ENCODE assay signal across 8 cellular contexts in the genomic region with DNA sequence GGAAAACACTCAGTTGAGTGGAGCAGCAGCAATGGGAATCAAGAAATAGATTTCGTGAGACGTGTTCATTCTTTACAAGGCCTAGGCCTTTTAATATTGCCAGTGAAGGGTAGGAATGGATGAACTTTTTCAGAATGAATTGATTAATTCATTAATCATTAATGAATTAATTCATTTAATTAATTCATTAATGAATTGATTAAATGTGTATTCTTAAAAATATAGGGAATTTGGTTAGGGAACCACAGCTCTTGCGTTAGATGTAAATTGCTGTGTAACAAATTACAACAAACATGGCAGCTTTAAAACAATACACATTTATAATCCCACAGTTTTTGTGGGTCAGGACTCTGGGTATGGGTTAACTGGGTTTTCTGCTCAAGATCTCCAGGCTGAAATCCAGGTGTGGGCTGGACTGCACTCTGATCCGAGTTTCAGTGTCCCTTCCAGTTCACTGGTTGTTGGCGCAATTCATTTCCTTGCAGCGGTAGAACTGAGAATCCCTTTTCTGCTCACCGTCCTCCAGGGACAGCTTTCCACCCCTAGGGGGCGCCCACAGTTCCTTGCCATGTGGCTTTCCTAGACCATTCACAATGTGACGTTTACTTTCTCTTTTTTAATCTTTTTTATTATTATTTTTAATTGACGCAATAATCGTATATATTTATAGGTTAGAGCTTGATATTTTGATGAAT. TPM values are rescaled to one million over a fixed set of nuclear protein-coding genes. Genes with fewer than 3 reads are reported as not detected.
A peak's percentile ranks its signal among the peaks of the same experiment; 100 is the strongest.
DNase-seq lines count a peak whose midpoint lies in the region; ATAC-seq and TF ChIP-seq lines count a peak whose summit lies in the region.

No MANE protein-coding gene starts in this region.

- H3K36me3 ChIP-seq in adipocyte (ENCODE audit: control insufficient read depth, insufficient read depth, low read length, severe bottlenecking) (no peaks in the 10 kb centered on the region), spleen (no peaks in the 10 kb centered on the region)

- H3K9me3 ChIP-seq in adipocyte (ENCODE audit: control insufficient read depth, low read length) = no peaks in the 10 kb centered on the region
- H3K9me3 ChIP-seq in spleen = no peaks in the 10 kb centered on the region

- ATAC-seq in GM21367 (IDR thresholded peaks at IDR 0.05; ENCODE audit: unreplicated experiment) = peak; percentile 84

- H3K4me3 ChIP-seq in adipocyte (ENCODE audit: low read length) = no peak overlapping the region
- no peak overlapping the region for H3K4me3 ChIP-seq in spleen

- H3K27ac ChIP-seq in spleen = no peak overlapping the region

- intact Hi-C loops in spleen (cut with DNase I; ENCODE audit: low total_unique reads) = no loop called here

- H3K4me1 ChIP-seq in adipocyte (ENCODE audit: control insufficient read depth, insufficient read depth, low read length) (no peaks in the 10 kb centered on the region), spleen (peaks cover 0 to 5% (median 0%) of the 10 kb centered on the region in 6 donors)

- TF ChIP-seq POLR2A in spleen (IDR thresholded peaks at IDR 0.05) = no peak

- no peak overlapping the region for H3K9ac ChIP-seq in adipocyte (ENCODE audit: low read length)

- DNase-seq in EL = peak; percentile 70
- peak; percentile 75 for DNase-seq in HT1080 (ENCODE audit: low read depth)
- peak; percentile 78 for DNase-seq in SKM-1 treated with dmso at 0.1 percent for 144 hours (lab: John Stamatoyannopoulos, UW; ENCODE audit: unreplicated experiment)
- peak; percentile 82 for DNase-seq in adipocyte (ENCODE audit: low read depth)
- peak; percentile 52 for DNase-seq in hepatic stellate cell (ENCODE audit: low spot score)
- DNase-seq in spleen = peak; percentile 88
- no peak for DNase-seq in cerebellum (ENCODE audit: low spot score)

- 34 to 42% (median 38%) methylated on average over 11 of the region's 11 CpGs for WGBS in spleen, 5 donors

- peaks cover 6% of the 10 kb centered on the region for H3K27me3 ChIP-seq in adipocyte (replicated peaks; ENCODE audit: control insufficient read depth, insufficient read depth, low read length)
- H3K27me3 ChIP-seq in spleen (replicated peaks in 1 of 7) = peaks cover 0 to 10% (median 0%) of the 10 kb centered on the region in 7 donors

- peak; percentile 48 to 90 (median 77) for TF ChIP-seq CTCF in spleen (IDR thresholded peaks at IDR 0.05 in 8 of 11, conservative IDR thresholded peaks at IDR 0.05 in 3 of 11)

RNA-seq across cellular contexts. Expression of gene BCAS1, which starts 32.8 kb away (rescaled TPM):
- 0.06 and 0.07 TPM in 2 replicates for total RNA-seq in HT1080 (2014; rRNA removed; shearing (Covaris generic))
- 0.02 TPM in 1 of 2 replicates, not detected in the other for polyA plus RNA-seq in HT1080 (2015; cell fraction: cytosol; rRNA removed)
- 0.07 TPM in 1 of 2 replicates, not detected in the other for polyA plus RNA-seq in HT1080 (2015; cell fraction: nucleus; rRNA removed)
- total RNA-seq in spleen = 1 to 10 TPM in 1 of 7 donors, under 1 TPM in 4, not detected in 2; 0.23 to 1.3 (median 0.44) TPM
- polyA plus RNA-seq in spleen = under 1 TPM; 0.33 to 0.99 (median 0.93) TPM
- 6.1 TPM for total RNA-seq in cerebellum
